ENCODE assay signal across 29 cellular contexts in the genomic region with DNA sequence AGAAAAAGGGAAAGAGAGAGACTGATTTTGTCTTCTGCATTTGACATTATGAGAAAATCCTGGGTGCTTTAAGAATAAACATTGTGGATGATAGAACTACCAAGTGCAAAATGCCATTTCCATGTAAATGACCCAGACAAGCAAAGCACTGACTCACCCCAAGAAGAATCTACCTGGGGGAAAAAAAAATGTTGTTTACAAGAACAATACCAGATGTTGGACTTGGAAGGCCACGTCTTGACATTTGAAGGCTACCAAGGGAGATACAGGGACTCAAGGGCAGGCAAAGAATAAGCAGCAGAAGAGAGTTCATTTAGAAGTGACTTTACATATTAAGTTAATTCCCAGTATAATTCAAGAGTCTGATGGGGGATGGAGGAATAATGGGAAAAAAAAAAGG.
"Had no signal": no experiment of that assay in that cellular context is flagged by ENCODE, and none has a peak within 500 bp of the region (broad histone marks: within the 10 kb centered on the region; RNA-seq: fewer than 3 reads in every experiment).

No MANE protein-coding gene starts in this region.

- H3K9me3 ChIP-seq: neutrophil, psoas muscle, right lobe of liver, sigmoid colon, stomach, thoracic aorta, thyroid gland, tibial nerve, upper lobe of left lung, uterus had no signal

- H3K4me3 Mint-ChIP-seq: naive thymus-derived CD8-positive, alpha-beta T cell; natural killer cell treated with Interleukin-12 subunit alpha and Interleukin-12 subunit beta and Interleukin-15 and Interleukin-18, amount 100 ng/mL, for 72 hours; nephron progenitor cell; neural crest cell; stimulated activated effector memory CD8-positive, alpha-beta T cell treated with anti-CD3 and anti-CD28 coated beads, Interleukin-12 subunit alpha, Interleukin-12 subunit beta, amount 100 ng/mL, for 72 hours; stimulated activated naive B cell treated with anti-CD40 and anti-IgM and Interleukin-4, amounts not matched to agents 10 μg/mL and 1 μg/mL and 100 μg/mL, for 72 hours; stimulated activated naive CD8-positive, alpha-beta T cell treated with anti-CD3 and anti-CD28 coated beads, Interleukin-15, Interleukin-2, amounts not matched to agents 100 ng/mL and 50 ng/mL, for 24 hours had no signal

- H3K36me3 ChIP-seq: neutrophil, right lobe of liver, sigmoid colon, stomach, thoracic aorta, thyroid gland, tibial nerve, upper lobe of left lung, uterus had no signal

- ATAC-seq: naive thymus-derived CD8-positive, alpha-beta T cell; natural killer cell treated with Interleukin-12 subunit alpha and Interleukin-12 subunit beta and Interleukin-15 and Interleukin-18, amount 100 ng/mL, for 72 hours; psoas muscle; right cardiac atrium; right lobe of liver; stimulated activated effector memory CD8-positive, alpha-beta T cell treated with anti-CD3 and anti-CD28 coated beads, Interleukin-12 subunit alpha, Interleukin-12 subunit beta, amount 100 ng/mL, for 72 hours; stimulated activated naive B cell treated with anti-CD40 and anti-IgM and Interleukin-4, amounts not matched to agents 10 μg/mL and 1 μg/mL and 100 μg/mL, for 72 hours had no signal

- H3K4me1 ChIP-seq: parathyroid adenoma, psoas muscle, right lobe of liver, sigmoid colon, stomach, thyroid gland, tibial nerve, upper lobe of left lung, uterus had no signal

- H3K4me3 ChIP-seq: psoas muscle, right lobe of liver, sigmoid colon, stomach, thoracic aorta, thyroid gland, tibial nerve, upper lobe of left lung, uterus had no signal

- H3K79me2 ChIP-seq: parathyroid adenoma had no signal

- H3K4me1 Mint-ChIP-seq: naive thymus-derived CD8-positive, alpha-beta T cell; nephron progenitor cell; neural crest cell; stimulated activated effector memory CD8-positive, alpha-beta T cell treated with anti-CD3 and anti-CD28 coated beads, Interleukin-12 subunit alpha, Interleukin-12 subunit beta, amount 100 ng/mL, for 72 hours; stimulated activated naive B cell treated with anti-CD40 and anti-IgM and Interleukin-4, amounts not matched to agents 10 μg/mL and 1 μg/mL and 100 μg/mL, for 72 hours had no signal

- FAIRE-seq: small intestine had no signal

- DNase-seq: naive thymus-derived CD8-positive, alpha-beta T cell; nephron progenitor cell; nucleus accumbens; posterior cingulate gyrus; psoas muscle; right cardiac atrium; right lobe of liver; sigmoid colon; small intestine; stimulated activated CD4-positive, alpha-beta T cell treated with anti-CD3 and anti-CD28 coated beads, Interleukin-15, amount 100 ng/mL, for 24 hours; stimulated activated CD4-positive, alpha-beta T cell treated with anti-CD3 and anti-CD28 coated beads, Interleukin-2, amount 100 ng/mL, for 24 hours; stimulated activated CD4-positive, alpha-beta T cell treated with anti-CD3 and anti-CD28 coated beads, Interleukin-2, amount 100 ng/mL, for 48 hours; stimulated activated CD4-positive, alpha-beta T cell treated with anti-CD3 and anti-CD28 coated beads, Interleukin-4, amount 100 ng/mL, for 24 hours; stimulated activated naive B cell treated with anti-CD40 and anti-IgM and Interleukin-4, amounts not matched to agents 10 μg/mL and 1 μg/mL and 100 μg/mL, for 72 hours; stimulated activated naive CD4-positive, alpha-beta T cell treated with Interleukin-2 at 50 U/mL for 16 hours; stomach; thyroid gland; trophoblast cell; upper lobe of left lung; uterus had no signal

- H3K27ac Mint-ChIP-seq: natural killer cell treated with Interleukin-12 subunit alpha and Interleukin-12 subunit beta and Interleukin-15 and Interleukin-18, amount 100 ng/mL, for 72 hours; nephron progenitor cell; progenitor cell of endocrine pancreas; stimulated activated effector memory CD8-positive, alpha-beta T cell treated with anti-CD3 and anti-CD28 coated beads, Interleukin-12 subunit alpha, Interleukin-12 subunit beta, amount 100 ng/mL, for 72 hours; stimulated activated naive B cell treated with anti-CD40 and anti-IgM and Interleukin-4, amounts not matched to agents 10 μg/mL and 1 μg/mL and 100 μg/mL, for 72 hours; stimulated activated naive CD8-positive, alpha-beta T cell treated with anti-CD3 and anti-CD28 coated beads, Interleukin-15, Interleukin-2, amounts not matched to agents 100 ng/mL and 50 ng/mL, for 24 hours had no signal

- H3K27me3 ChIP-seq: neutrophil, right lobe of liver, sigmoid colon, stomach, thyroid gland, tibial nerve, upper lobe of left lung, uterus had no signal

- H2AFZ ChIP-seq: parathyroid adenoma had no signal

- H3K27ac ChIP-seq: neutrophil, parathyroid adenoma, psoas muscle, right lobe of liver, sigmoid colon, stomach, thoracic aorta, thyroid gland, tibial nerve, upper lobe of left lung, uterus had no signal

- H3K9me3 Mint-ChIP-seq: nephron progenitor cell; neural crest cell; stimulated activated naive CD8-positive, alpha-beta T cell treated with anti-CD3 and anti-CD28 coated beads, Interleukin-15, Interleukin-2, amounts not matched to agents 100 ng/mL and 50 ng/mL, for 24 hours had no signal

- H3K36me3 Mint-ChIP-seq: naive thymus-derived CD8-positive, alpha-beta T cell; natural killer cell treated with Interleukin-12 subunit alpha and Interleukin-12 subunit beta and Interleukin-15 and Interleukin-18, amount 100 ng/mL, for 72 hours; stimulated activated effector memory CD8-positive, alpha-beta T cell treated with anti-CD3 and anti-CD28 coated beads, Interleukin-12 subunit alpha, Interleukin-12 subunit beta, amount 100 ng/mL, for 72 hours; stimulated activated naive B cell treated with anti-CD40 and anti-IgM and Interleukin-4, amounts not matched to agents 10 μg/mL and 1 μg/mL and 100 μg/mL, for 72 hours had no signal
